ENCODE assay signal across 15 cellular contexts in genomic region chr5:74634611-74635286, GRCh38. TPM values are rescaled to one million over a fixed set of nuclear protein-coding genes. Genes with fewer than 3 reads are reported as not detected.
DNase-seq lines count a peak whose midpoint lies in the region; TF ChIP-seq lines count a peak whose summit lies in the region.
"Had no signal": no experiment of that assay in that cellular context is flagged by ENCODE, and none has a peak within 500 bp of the region (broad histone marks: within the 10 kb centered on the region; RNA-seq: fewer than 3 reads in every experiment).

No MANE protein-coding gene starts in this region.

- peaks cover 100% of the 10 kb centered on the region for H3K36me3 Mint-ChIP-seq in Caco-2 (ENCODE audit: insufficient read depth, unreplicated experiment)

- no peak overlapping the region for H2BK5ac ChIP-seq in trophoblast cell (ENCODE audit: low read depth, low read length, poor library complexity)

- H3K79me2 ChIP-seq in trophoblast cell (ENCODE audit: control insufficient read depth, insufficient read depth, low read length, poor library complexity), result peaks cover 31% of the 10 kb centered on the region

- H3K4me3 Mint-ChIP-seq in Caco-2 (ENCODE audit: unreplicated experiment), result peak overlapping the region; percentile 34

- no CpG with 5 or more reads among the region's 16 CpGs for WGBS in trophoblast cell (ENCODE audit: extremely low coverage, insufficient coverage, insufficient read length)

- no peaks in the 10 kb centered on the region for H3K27me3 Mint-ChIP-seq in Caco-2 (ENCODE audit: insufficient read depth, unreplicated experiment)

- H3K4ac ChIP-seq in trophoblast cell (ENCODE audit: low read depth, low read length), result peak overlapping the region; percentile 83

- H2AK5ac ChIP-seq in trophoblast cell (ENCODE audit: low read length), result no peak overlapping the region

- intact Hi-C loops in Caco-2 (cut with micrococcal nuclease; ENCODE audit: unreplicated experiment), result no loop called here
- intact Hi-C loops in dorsolateral prefrontal cortex (cut with DNase I), result loop anchor here (10.0 kb wide), 2 partner anchors 230 to 420 kb away; no protein-coding TSS in a partner anchor

- no peak overlapping the region for H3K23ac ChIP-seq in trophoblast cell (ENCODE audit: low read length)

- no peak overlapping the region for H3K14ac ChIP-seq in trophoblast cell (ENCODE audit: low read length)

- no peak for DNase-seq in Caco-2
- DNase-seq in RWPE1 (ENCODE audit: low spot score), result no peak
- no peak for DNase-seq in dorsolateral prefrontal cortex
- DNase-seq in trophoblast cell, result peak; percentile 89 to 95
- no peak for DNase-seq in T1000 (lab: John Stamatoyannopoulos, UW)
- DNase-seq in germinal center (ENCODE audit: low spot score), result no peak
- no peak for DNase-seq in stimulated activated CD4-positive, alpha-beta T cell treated with anti-CD3 and anti-CD28 coated beads, Interleukin-2, amount 100 ng/mL, for 48 hours
- DNase-seq: MM.1S, NCI-H1105 treated with DMSO at 0.1 percent for 48 hours, NCI-H187, NCI-H226, NCI-H524 treated with DMSO at 0.1 percent for 48 hours, Peyer's patch, SIG-M5 had no signal

- H3K27me3 ChIP-seq in Caco-2 (replicated peaks; ENCODE audit: control insufficient read depth, insufficient read depth, low read length) (no peaks in the 10 kb centered on the region), dorsolateral prefrontal cortex (no peaks in the 10 kb centered on the region), trophoblast cell (ENCODE audit: insufficient read depth, low read length) (no peaks in the 10 kb centered on the region)
- H3K27me3 ChIP-seq: Peyer's patch had no signal

- TF ChIP-seq CTCF in Caco-2 (IDR thresholded peaks at IDR 0.05; ENCODE audit: insufficient read depth in 1 of 2, low read depth in 1 of 2, low read length in 1 of 2, severe bottlenecking in 1 of 2, unreplicated experiment in 1 of 2), result no peak
- no peak for TF ChIP-seq CTCF in RWPE1 (conservative IDR thresholded peaks at IDR 0.05; ENCODE audit: low read depth)
- TF ChIP-seq CTCF in dorsolateral prefrontal cortex (IDR thresholded peaks at IDR 0.05 in 54 of 56, conservative IDR thresholded peaks at IDR 0.05 in 2 of 56; ENCODE audit: low read depth in 1 of 56, partially characterized antibody in 56 of 56), result no peak

- no peak overlapping the region for H3K18ac ChIP-seq in trophoblast cell (ENCODE audit: low read length)

- peaks cover 62% of the 10 kb centered on the region for H3K4me1 Mint-ChIP-seq in Caco-2 (ENCODE audit: low read depth, unreplicated experiment)

- no peaks in the 10 kb centered on the region for H3K9me3 ChIP-seq in Caco-2
- H3K9me3 ChIP-seq in trophoblast cell (ENCODE audit: insufficient read depth, low read depth, low read length), result no peaks in the 10 kb centered on the region
- H3K9me3 ChIP-seq: Peyer's patch had no signal

- H3K4me3 ChIP-seq in Caco-2 (ENCODE audit: low read depth, low read length) (no peak overlapping the region), dorsolateral prefrontal cortex (peak overlapping the region in 52 of 59 donors; percentile 1 to 93 (median 72)), trophoblast cell (ENCODE audit: low read depth, low read length) (no peak overlapping the region)
- H3K4me3 ChIP-seq: Peyer's patch had no signal

- H3K27ac Mint-ChIP-seq in Caco-2 (ENCODE audit: unreplicated experiment), result peak overlapping the region; percentile 55

- no peak overlapping the region for H4K91ac ChIP-seq in trophoblast cell (ENCODE audit: low read depth, low read length)

- no peak overlapping the region for H2BK12ac ChIP-seq in trophoblast cell (ENCODE audit: low read length)

- H4K8ac ChIP-seq in trophoblast cell (ENCODE audit: low read depth, low read length), result no peak overlapping the region

- H3K4me2 ChIP-seq in trophoblast cell (ENCODE audit: low read length), result peak overlapping the region; percentile 13

- H3K79me1 ChIP-seq in trophoblast cell (ENCODE audit: low read length), result peaks cover 12% of the 10 kb centered on the region

- H3K9me3 Mint-ChIP-seq in Caco-2 (ENCODE audit: unreplicated experiment), result no peaks in the 10 kb centered on the region

- H4K12ac ChIP-seq in trophoblast cell (ENCODE audit: low read depth, low read length), result no peak overlapping the region

- CTCF ChIA-PET in Caco-2 (lab: Charles Lee) (no interaction called here), RWPE1 (lab: Yijun Ruan, JAX) (no interaction called here)

- POLR2A ChIA-PET in Caco-2 (lab: Charles Lee), result no interaction called here
- POLR2A ChIA-PET in RWPE1 (lab: Yijun Ruan, JAX; ENCODE audit: low non-redundant PET), result no interaction called here

- H3K4me1 ChIP-seq in Caco-2 (peaks cover 65% of the 10 kb centered on the region), trophoblast cell (ENCODE audit: control insufficient read depth in 1 of 2, insufficient read depth in 2 of 2, low read length in 2 of 2) (peaks cover 18 to 34% of the 10 kb centered on the region in 2 experiments)

- H3K36me3 ChIP-seq in Caco-2 (ENCODE audit: control insufficient read depth, insufficient read depth, low read length) (peaks cover 18% of the 10 kb centered on the region), trophoblast cell (ENCODE audit: control insufficient read depth in 1 of 2, insufficient read depth in 2 of 2, low read length in 2 of 2) (peaks cover 35 to 66% of the 10 kb centered on the region in 2 experiments)

- H2BK120ac ChIP-seq in trophoblast cell (ENCODE audit: insufficient read depth, low read length, poor library complexity), result no peak overlapping the region

- no peak overlapping the region for H2AFZ ChIP-seq in trophoblast cell (ENCODE audit: insufficient read depth, low read length, poor library complexity)

- BruUV-seq in Caco-2 (replicated peaks; lab: Mats Ljungman, UMichigan), result no TSS peak

- no peak overlapping the region for H3K9ac ChIP-seq in trophoblast cell (ENCODE audit: low read length)

- peak overlapping the region; percentile 11 for H3K27ac ChIP-seq in RWPE1
- peak overlapping the region in 12 of 59 donors; percentile 0 to 61 (median 18) for H3K27ac ChIP-seq in dorsolateral prefrontal cortex
- no peak overlapping the region for H3K27ac ChIP-seq in trophoblast cell (ENCODE audit: low read depth, low read length)
- H3K27ac ChIP-seq: C4-2B, Peyer's patch had no signal

RNA-seq across cellular contexts. Expression of gene ENC1, which starts 5.8 kb away (rescaled TPM):
- total RNA-seq in Caco-2 (2022) (92.7 and 106 TPM in 2 replicates), dorsolateral prefrontal cortex (1,000 to 10,000 TPM in 1 of 120 experiments, 100 to 1,000 TPM in 119; 140 to 1,050 (median 576) TPM)
- 143 and 145 TPM in 2 replicates for polyA plus RNA-seq in trophoblast cell (2013)

RNA-seq across cellular contexts. Expression of gene HEXB, which starts 50.3 kb away (rescaled TPM):
- 217 and 230 TPM in 2 replicates for total RNA-seq in Caco-2 (2022)
- 10 to 100 TPM; 30.9 to 75.5 (median 53.2) TPM for total RNA-seq in dorsolateral prefrontal cortex
- 56.0 and 58.6 TPM in 2 replicates for polyA plus RNA-seq in trophoblast cell (2013)

Comparison
In these comparisons a context has a peak if more than half of its experiments do, and no peak if none do; other contexts are left out.
1. DNase-seq: peak in trophoblast cell (2 of 2); none in Caco-2 (0 of 2), RWPE1 (single experiment), dorsolateral prefrontal cortex (0 of 10), T1000 (single experiment), germinal center (single experiment) and stimulated activated CD4-positive, alpha-beta T cell treated with anti-CD3 and anti-CD28 coated beads, Interleukin-2, amount 100 ng/mL, for 48 hours (0 of 2).
2. H3K4me3 ChIP-seq: peak in dorsolateral prefrontal cortex (52 of 59); none in Caco-2 (single experiment) and trophoblast cell (single experiment).